ENCODE assay signal across 12 cellular contexts in genomic region chr2:105515581-105516415, GRCh38.
A peak's percentile ranks its signal among the peaks of the same experiment; 100 is the strongest.
DNase-seq lines count a peak whose midpoint lies in the region; ATAC-seq and TF ChIP-seq lines count a peak whose summit lies in the region.
"Had no signal": no experiment of that assay in that cellular context is flagged by ENCODE, and none has a peak within 500 bp of the region (broad histone marks: within the 10 kb centered on the region; RNA-seq: fewer than 3 reads in every experiment).

No MANE protein-coding gene starts in this region.

- H3K9ac ChIP-seq in mesenchymal stem cell (ENCODE audit: low read length) (no peak overlapping the region), endodermal cell (ENCODE audit: extremely low read depth, low read length, poor library complexity, severe bottlenecking) (no peak overlapping the region)

- 59% methylated on average over 15 of the region's 15 CpGs for WGBS in esophagus muscularis mucosa
- 89% methylated on average over 15 of the region's 15 CpGs for WGBS in mesenchymal stem cell
- 86 to 93% methylated on average over 7 to 15 of the region's 15 CpGs for WGBS in endodermal cell (ENCODE audit: insufficient coverage in 1 of 2, insufficient read length in 1 of 2), 2 experiments

- no peak overlapping the region for H3K4me3 Mint-ChIP-seq in endodermal cell
- no peak overlapping the region for H3K4me3 Mint-ChIP-seq in activated T-helper 1 cell treated with anti-CD3 and anti-CD28 coated beads, Interleukin-12 subunit alpha, Interleukin-12 subunit beta, Interleukin-2, Interleukin-4 antibody, amounts not matched to agents 30 ng/mL and 10 ng/mL and 1 ng/mL, durations not matched to agents 14 hours and 24 hours and 36 hours

- no peak for TF ChIP-seq CTCF in esophagus muscularis mucosa (IDR thresholded peaks at IDR 0.05)
- no peak for TF ChIP-seq CTCF in endodermal cell (conservative IDR thresholded peaks at IDR 0.05)

- H3K4me2 ChIP-seq in mesenchymal stem cell (ENCODE audit: low read length, poor library complexity, severe bottlenecking): no peak overlapping the region

- H3K4me1 ChIP-seq in esophagus muscularis mucosa (peaks cover 23 to 31% (median 29%) of the 10 kb centered on the region in 4 donors), mesenchymal stem cell (ENCODE audit: control insufficient read depth, insufficient read depth, low read depth, low read length) (peaks cover 16% of the 10 kb centered on the region), endodermal cell (ENCODE audit: control insufficient read depth, insufficient read depth, low read length) (peaks cover 7% of the 10 kb centered on the region)

- no peak for TF ChIP-seq EP300 in esophagus muscularis mucosa (IDR thresholded peaks at IDR 0.05)

- no peak overlapping the region for H2AK5ac ChIP-seq in mesenchymal stem cell (ENCODE audit: low read length, severe bottlenecking)

- peak overlapping the region; percentile 87 for H4K8ac ChIP-seq in mesenchymal stem cell (ENCODE audit: low read length)

- no peak for ATAC-seq in HG03135 (IDR thresholded peaks at IDR 0.05; ENCODE audit: unreplicated experiment)
- ATAC-seq: activated CD4-positive, CD25-positive, alpha-beta regulatory T cell treated with anti-CD3 and anti-CD28 coated beads, Interleukin-2, amount 50 U/mL, for 24 hours had no signal

- intact Hi-C loops in esophagus muscularis mucosa (cut with DNase I): no loop called here
- intact Hi-C loops in activated T-helper 1 cell treated with anti-CD3 and anti-CD28 coated beads, Interleukin-12 subunit alpha, Interleukin-12 subunit beta, Interleukin-2, Interleukin-4 antibody, amounts not matched to agents 30 ng/mL and 10 ng/mL and 1 ng/mL, durations not matched to agents 14 hours and 24 hours and 36 hours (cut with micrococcal nuclease): no loop called here

- H3K9me3 Mint-ChIP-seq in endodermal cell: no peaks in the 10 kb centered on the region
- H3K9me3 Mint-ChIP-seq in activated T-helper 1 cell treated with anti-CD3 and anti-CD28 coated beads, Interleukin-12 subunit alpha, Interleukin-12 subunit beta, Interleukin-2, Interleukin-4 antibody, amounts not matched to agents 30 ng/mL and 10 ng/mL and 1 ng/mL, durations not matched to agents 14 hours and 24 hours and 36 hours: no peaks in the 10 kb centered on the region

- no peaks in the 10 kb centered on the region for H3K9me3 ChIP-seq in esophagus muscularis mucosa
- no peaks in the 10 kb centered on the region for H3K9me3 ChIP-seq in mesenchymal stem cell (ENCODE audit: control insufficient read depth, low read length)
- H3K9me3 ChIP-seq in endodermal cell (ENCODE audit: control insufficient read depth, low read length): no peaks in the 10 kb centered on the region

- peak overlapping the region; percentile 92 for H4K91ac ChIP-seq in mesenchymal stem cell (ENCODE audit: low read length)

- H3K23ac ChIP-seq in mesenchymal stem cell (ENCODE audit: low read length in 2 of 2): no peak overlapping the region

- DNase-seq in C1 segment of cervical spinal cord (lab: John Stamatoyannopoulos, UW) (peak in 10 of 14 donors; percentile 16 to 86 (median 40)), NCI-H774 (lab: John Stamatoyannopoulos, UW) (peak; percentile 30), esophagus muscularis mucosa (ENCODE audit: extremely low spot score) (peak; percentile 92), mesenchymal stem cell (no peak), endodermal cell (no peak), GDM1 (lab: John Stamatoyannopoulos, UW) (no peak)
- no peak for DNase-seq in activated T-helper 1 cell treated with anti-CD3 and anti-CD28 coated beads, Interleukin-12 subunit alpha, Interleukin-12 subunit beta, Interleukin-2, Interleukin-4 antibody, amounts not matched to agents 30 ng/mL and 10 ng/mL and 1 ng/mL, durations not matched to agents 14 hours and 24 hours and 36 hours (ENCODE audit: low spot score)
- DNase-seq: activated T-cell treated with anti-CD3 and anti-CD28 coated beads, Interleukin-2, amount 50 U/mL, for 1 hour; amniotic stem cell; foreskin fibroblast had no signal

- no peaks in the 10 kb centered on the region for H3K36me3 Mint-ChIP-seq in endodermal cell (ENCODE audit: low read depth)
- H3K36me3 Mint-ChIP-seq in activated T-helper 1 cell treated with anti-CD3 and anti-CD28 coated beads, Interleukin-12 subunit alpha, Interleukin-12 subunit beta, Interleukin-2, Interleukin-4 antibody, amounts not matched to agents 30 ng/mL and 10 ng/mL and 1 ng/mL, durations not matched to agents 14 hours and 24 hours and 36 hours (ENCODE audit: low read depth): no peaks in the 10 kb centered on the region

- no peaks in the 10 kb centered on the region for H3K4me1 Mint-ChIP-seq in endodermal cell
- no peaks in the 10 kb centered on the region for H3K4me1 Mint-ChIP-seq in activated T-helper 1 cell treated with anti-CD3 and anti-CD28 coated beads, Interleukin-12 subunit alpha, Interleukin-12 subunit beta, Interleukin-2, Interleukin-4 antibody, amounts not matched to agents 30 ng/mL and 10 ng/mL and 1 ng/mL, durations not matched to agents 14 hours and 24 hours and 36 hours (ENCODE audit: low read depth)

- H3K36me3 ChIP-seq in esophagus muscularis mucosa (no peaks in the 10 kb centered on the region), mesenchymal stem cell (ENCODE audit: control insufficient read depth in 1 of 2, insufficient read depth in 2 of 2, low read depth in 1 of 2, low read length in 2 of 2) (no peaks in the 10 kb centered on the region), endodermal cell (ENCODE audit: control insufficient read depth, insufficient read depth, low read length) (no peaks in the 10 kb centered on the region)

- no peak overlapping the region for H2BK120ac ChIP-seq in mesenchymal stem cell (ENCODE audit: low read depth, low read length)

- H3K18ac ChIP-seq in mesenchymal stem cell (ENCODE audit: low read depth in 1 of 2, low read length in 2 of 2): peak overlapping the region in 1 of 2 experiments; percentile 91

- H3K4ac ChIP-seq in mesenchymal stem cell (ENCODE audit: low read depth in 1 of 2, low read length in 2 of 2): peak overlapping the region; percentile 52 to 64

- H3K4me3 ChIP-seq in esophagus muscularis mucosa: no peak overlapping the region
- no peak overlapping the region for H3K4me3 ChIP-seq in mesenchymal stem cell (ENCODE audit: insufficient read depth in 1 of 2, low read depth in 1 of 2, low read length in 2 of 2)
- H3K4me3 ChIP-seq in endodermal cell (ENCODE audit: low read length): no peak overlapping the region

- no peak overlapping the region for H2BK5ac ChIP-seq in mesenchymal stem cell (ENCODE audit: low read depth, low read length, poor library complexity, severe bottlenecking)

- no peak for TF ChIP-seq POLR2A in esophagus muscularis mucosa (IDR thresholded peaks at IDR 0.05; ENCODE audit: low read depth)

- no peak overlapping the region for H3K27ac Mint-ChIP-seq in endodermal cell
- H3K27ac Mint-ChIP-seq in activated T-helper 1 cell treated with anti-CD3 and anti-CD28 coated beads, Interleukin-12 subunit alpha, Interleukin-12 subunit beta, Interleukin-2, Interleukin-4 antibody, amounts not matched to agents 30 ng/mL and 10 ng/mL and 1 ng/mL, durations not matched to agents 14 hours and 24 hours and 36 hours: no peak overlapping the region

- no peak overlapping the region for H2BK15ac ChIP-seq in mesenchymal stem cell (ENCODE audit: low read depth, poor library complexity, severe bottlenecking)

- H3K79me1 ChIP-seq in mesenchymal stem cell (replicated peaks; ENCODE audit: low read length, poor library complexity, severe bottlenecking): peaks cover 1% of the 10 kb centered on the region

- peak overlapping the region in 1 of 2 experiments; percentile 0 for H3K14ac ChIP-seq in mesenchymal stem cell (ENCODE audit: low read length in 2 of 2)

- no peak overlapping the region for H2AFZ ChIP-seq in mesenchymal stem cell (ENCODE audit: low read depth, low read length)

- peaks cover 7% of the 10 kb centered on the region for H3K27me3 Mint-ChIP-seq in endodermal cell (ENCODE audit: insufficient read depth)
- peaks cover 20% of the 10 kb centered on the region for H3K27me3 Mint-ChIP-seq in activated T-helper 1 cell treated with anti-CD3 and anti-CD28 coated beads, Interleukin-12 subunit alpha, Interleukin-12 subunit beta, Interleukin-2, Interleukin-4 antibody, amounts not matched to agents 30 ng/mL and 10 ng/mL and 1 ng/mL, durations not matched to agents 14 hours and 24 hours and 36 hours (ENCODE audit: insufficient read depth)

- H2BK12ac ChIP-seq in mesenchymal stem cell (ENCODE audit: low read length in 2 of 2): peak overlapping the region; percentile 4 to 86

- no peaks in the 10 kb centered on the region for H3K27me3 ChIP-seq in esophagus muscularis mucosa
- peaks cover 0 to 31% of the 10 kb centered on the region in 2 experiments for H3K27me3 ChIP-seq in mesenchymal stem cell (ENCODE audit: control insufficient read depth in 1 of 2, insufficient read depth in 1 of 2, low read length in 2 of 2)
- H3K27me3 ChIP-seq in endodermal cell (ENCODE audit: control insufficient read depth, insufficient read depth, low read length, poor library complexity, severe bottlenecking): no peaks in the 10 kb centered on the region

- H3K27ac ChIP-seq in esophagus muscularis mucosa (replicated peaks in 1 of 4): peak overlapping the region in 1 of 4 donors; percentile 35
- H3K27ac ChIP-seq in mesenchymal stem cell (ENCODE audit: low read length, poor library complexity, severe bottlenecking): no peak overlapping the region
- H3K27ac ChIP-seq in endodermal cell (ENCODE audit: low read depth, low read length): no peak overlapping the region

Comparison
In these comparisons a context has a peak if more than half of its experiments do, and no peak if none do; other contexts are left out.
1. DNase-seq: peak in C1 segment of cervical spinal cord (10 of 14), NCI-H774 (single experiment) and esophagus muscularis mucosa (single experiment); none in mesenchymal stem cell (single experiment), endodermal cell (single experiment), activated T-helper 1 cell treated with anti-CD3 and anti-CD28 coated beads, Interleukin-12 subunit alpha, Interleukin-12 subunit beta, Interleukin-2, Interleukin-4 antibody, amounts not matched to agents 30 ng/mL and 10 ng/mL and 1 ng/mL, durations not matched to agents 14 hours and 24 hours and 36 hours (single experiment) and GDM1 (single experiment).